In the genomic region with DNA sequence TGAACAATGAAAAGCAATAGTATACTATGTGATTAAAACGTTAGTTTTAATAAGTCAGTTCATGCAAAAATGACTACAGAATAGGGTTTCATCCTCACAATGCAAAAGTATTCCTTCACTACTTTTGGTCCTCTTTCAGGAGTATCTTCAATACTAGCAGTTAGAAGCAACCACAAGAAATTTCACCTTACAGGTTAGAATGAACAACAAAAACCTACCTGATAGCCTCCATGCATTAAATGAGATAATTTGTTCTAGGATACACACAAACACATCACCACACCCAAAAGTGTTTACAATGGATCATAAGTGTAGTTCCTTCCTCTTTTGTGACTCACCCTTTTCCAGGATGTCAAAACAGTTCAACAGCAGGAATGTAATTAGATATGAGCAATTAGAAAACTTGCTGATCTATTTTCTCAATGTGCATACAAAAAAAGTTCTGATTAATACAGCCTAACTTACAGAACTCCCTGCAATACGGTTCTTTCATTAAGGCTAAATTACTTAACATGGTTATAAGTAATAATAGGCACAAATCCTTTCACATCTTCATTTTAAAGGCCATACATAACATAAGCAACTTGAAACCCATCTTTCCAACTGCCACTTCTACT, we compare ENCODE assay signal across 1 cellular context.
TF ChIP-seq lines count a peak whose summit lies in the region.

No MANE protein-coding gene starts in this region.

TF ChIP-seq in HepG2, 621 proteins besides CTCF, POLR2A, EP300 and RAD21 (continued from another document):
- TF ChIP-seq, protein P1, sequence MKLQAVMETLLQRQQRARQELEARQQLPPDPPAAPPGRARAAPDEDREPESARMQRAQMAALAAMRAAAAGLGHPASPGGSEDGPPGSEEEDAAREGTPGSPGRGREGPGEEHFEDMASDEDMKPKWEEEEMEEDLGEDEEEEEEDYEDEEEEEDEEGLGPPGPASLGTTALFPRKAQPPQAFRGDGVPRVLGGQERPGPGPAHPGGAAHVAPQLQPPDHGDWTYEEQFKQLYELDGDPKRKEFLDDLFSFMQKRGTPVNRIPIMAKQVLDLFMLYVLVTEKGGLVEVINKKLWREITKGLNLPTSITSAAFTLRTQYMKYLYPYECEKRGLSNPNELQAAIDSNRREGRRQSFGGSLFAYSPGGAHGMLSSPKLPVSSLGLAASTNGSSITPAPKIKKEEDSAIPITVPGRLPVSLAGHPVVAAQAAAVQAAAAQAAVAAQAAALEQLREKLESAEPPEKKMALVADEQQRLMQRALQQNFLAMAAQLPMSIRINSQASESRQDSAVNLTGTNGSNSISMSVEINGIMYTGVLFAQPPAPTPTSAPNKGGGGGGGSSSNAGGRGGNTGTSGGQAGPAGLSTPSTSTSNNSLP (IDR thresholded peaks at IDR 0.05; ENCODE audit: low read depth, low read length): 0 out of 2 replicates have a peak, but pooled peaks have one; percentile 28
- TF ChIP-seq, protein P2, sequence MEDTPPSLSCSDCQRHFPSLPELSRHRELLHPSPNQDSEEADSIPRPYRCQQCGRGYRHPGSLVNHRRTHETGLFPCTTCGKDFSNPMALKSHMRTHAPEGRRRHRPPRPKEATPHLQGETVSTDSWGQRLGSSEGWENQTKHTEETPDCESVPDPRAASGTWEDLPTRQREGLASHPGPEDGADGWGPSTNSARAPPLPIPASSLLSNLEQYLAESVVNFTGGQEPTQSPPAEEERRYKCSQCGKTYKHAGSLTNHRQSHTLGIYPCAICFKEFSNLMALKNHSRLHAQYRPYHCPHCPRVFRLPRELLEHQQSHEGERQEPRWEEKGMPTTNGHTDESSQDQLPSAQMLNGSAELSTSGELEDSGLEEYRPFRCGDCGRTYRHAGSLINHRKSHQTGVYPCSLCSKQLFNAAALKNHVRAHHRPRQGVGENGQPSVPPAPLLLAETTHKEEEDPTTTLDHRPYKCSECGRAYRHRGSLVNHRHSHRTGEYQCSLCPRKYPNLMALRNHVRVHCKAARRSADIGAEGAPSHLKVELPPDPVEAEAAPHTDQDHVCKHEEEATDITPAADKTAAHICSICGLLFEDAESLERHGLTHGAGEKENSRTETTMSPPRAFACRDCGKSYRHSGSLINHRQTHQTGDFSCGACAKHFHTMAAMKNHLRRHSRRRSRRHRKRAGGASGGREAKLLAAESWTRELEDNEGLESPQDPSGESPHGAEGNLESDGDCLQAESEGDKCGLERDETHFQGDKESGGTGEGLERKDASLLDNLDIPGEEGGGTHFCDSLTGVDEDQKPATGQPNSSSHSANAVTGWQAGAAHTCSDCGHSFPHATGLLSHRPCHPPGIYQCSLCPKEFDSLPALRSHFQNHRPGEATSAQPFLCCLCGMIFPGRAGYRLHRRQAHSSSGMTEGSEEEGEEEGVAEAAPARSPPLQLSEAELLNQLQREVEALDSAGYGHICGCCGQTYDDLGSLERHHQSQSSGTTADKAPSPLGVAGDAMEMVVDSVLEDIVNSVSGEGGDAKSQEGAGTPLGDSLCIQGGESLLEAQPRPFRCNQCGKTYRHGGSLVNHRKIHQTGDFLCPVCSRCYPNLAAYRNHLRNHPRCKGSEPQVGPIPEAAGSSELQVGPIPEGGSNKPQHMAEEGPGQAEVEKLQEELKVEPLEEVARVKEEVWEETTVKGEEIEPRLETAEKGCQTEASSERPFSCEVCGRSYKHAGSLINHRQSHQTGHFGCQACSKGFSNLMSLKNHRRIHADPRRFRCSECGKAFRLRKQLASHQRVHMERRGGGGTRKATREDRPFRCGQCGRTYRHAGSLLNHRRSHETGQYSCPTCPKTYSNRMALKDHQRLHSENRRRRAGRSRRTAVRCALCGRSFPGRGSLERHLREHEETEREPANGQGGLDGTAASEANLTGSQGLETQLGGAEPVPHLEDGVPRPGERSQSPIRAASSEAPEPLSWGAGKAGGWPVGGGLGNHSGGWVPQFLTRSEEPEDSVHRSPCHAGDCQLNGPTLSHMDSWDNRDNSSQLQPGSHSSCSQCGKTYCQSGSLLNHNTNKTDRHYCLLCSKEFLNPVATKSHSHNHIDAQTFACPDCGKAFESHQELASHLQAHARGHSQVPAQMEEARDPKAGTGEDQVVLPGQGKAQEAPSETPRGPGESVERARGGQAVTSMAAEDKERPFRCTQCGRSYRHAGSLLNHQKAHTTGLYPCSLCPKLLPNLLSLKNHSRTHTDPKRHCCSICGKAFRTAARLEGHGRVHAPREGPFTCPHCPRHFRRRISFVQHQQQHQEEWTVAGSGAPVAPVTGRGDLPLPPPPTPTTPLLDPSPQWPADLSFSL (CRISPR knock-in tag; IDR thresholded peaks at IDR 0.05): peak; percentile 50; the same call in 1 of the 2 replicates
- TF ChIP-seq FOSL2 (CRISPR knock-in tag; IDR thresholded peaks at IDR 0.05): peak; percentile 28; the same call in 1 of the 2 replicates
TF ChIP-seq in HepG2: peak in this region for 6.
